Comparison of ENCODE assay signal across 2 cellular contexts in the genomic region with DNA sequence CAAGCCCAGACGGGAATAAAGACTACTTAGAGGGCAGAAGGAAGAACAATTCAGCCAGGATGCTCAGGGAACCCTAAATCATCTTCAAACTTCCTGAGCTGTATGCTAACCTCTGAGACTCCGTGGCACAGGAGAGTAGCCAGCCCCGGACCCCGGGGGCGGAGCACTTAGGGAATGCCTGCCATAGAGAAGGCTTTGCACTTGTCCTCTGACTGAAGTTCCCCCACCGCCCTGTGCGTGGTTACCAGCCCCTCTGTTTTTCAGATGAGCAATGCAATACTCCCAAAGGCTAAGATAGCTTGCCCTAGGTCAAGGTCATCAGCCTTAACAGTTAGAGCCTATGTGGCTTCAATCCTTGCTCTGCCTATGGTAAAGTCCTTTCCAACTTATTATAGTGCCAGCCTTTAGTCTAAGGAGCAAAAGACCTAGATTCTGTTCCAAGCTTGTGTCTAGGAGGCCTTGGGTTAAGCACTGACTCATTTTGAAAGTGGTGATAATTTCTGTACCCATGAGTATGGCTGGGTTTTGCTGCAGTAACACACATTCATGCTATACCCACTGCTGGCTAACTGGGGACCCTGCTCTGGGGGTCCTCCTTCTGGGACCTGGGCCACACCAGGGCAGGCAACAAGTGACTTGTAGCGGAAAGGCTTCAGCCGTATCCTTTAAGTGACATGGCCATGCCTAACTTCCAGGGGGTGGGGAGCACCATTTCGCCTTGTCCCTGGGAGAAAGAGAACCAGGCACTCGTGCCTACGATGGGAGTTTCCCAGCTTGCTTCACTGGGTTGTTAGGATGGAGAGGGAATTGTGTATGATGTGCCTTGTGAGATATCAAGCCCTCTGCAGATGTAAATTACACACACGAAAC.
TF ChIP-seq lines count a peak whose summit lies in the region.

No MANE protein-coding gene starts in this region.

TF ChIP-seq in SK-N-SH, 30 proteins besides CTCF, POLR2A, EP300 and RAD21:
- TF ChIP-seq, protein P1, sequence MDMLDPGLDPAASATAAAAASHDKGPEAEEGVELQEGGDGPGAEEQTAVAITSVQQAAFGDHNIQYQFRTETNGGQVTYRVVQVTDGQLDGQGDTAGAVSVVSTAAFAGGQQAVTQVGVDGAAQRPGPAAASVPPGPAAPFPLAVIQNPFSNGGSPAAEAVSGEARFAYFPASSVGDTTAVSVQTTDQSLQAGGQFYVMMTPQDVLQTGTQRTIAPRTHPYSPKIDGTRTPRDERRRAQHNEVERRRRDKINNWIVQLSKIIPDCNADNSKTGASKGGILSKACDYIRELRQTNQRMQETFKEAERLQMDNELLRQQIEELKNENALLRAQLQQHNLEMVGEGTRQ (IDR thresholded peaks at IDR 0.05; ENCODE audit: borderline replicate concordance, low read depth, low read length), result no peak
- TF ChIP-seq RXRA (IDR thresholded peaks at IDR 0.05; ENCODE audit: borderline replicate concordance, low read depth), result no peak
- TF ChIP-seq SIN3A (IDR thresholded peaks at IDR 0.05; ENCODE audit: borderline replicate concordance, low read depth, low read length), result no peak
- no peak for TF ChIP-seq MXI1 (IDR thresholded peaks at IDR 0.05; ENCODE audit: low read depth, low read length)
- TF ChIP-seq MEF2A (IDR thresholded peaks at IDR 0.05; ENCODE audit: borderline replicate concordance, low read depth), result no peak
- TF ChIP-seq FOSL2 (IDR thresholded peaks at IDR 0.05; ENCODE audit: borderline replicate concordance, low read depth), result no peak
TF ChIP-seq in SK-N-SH: peak in this region for 0.

TF ChIP-seq in SK-N-SH treated with all-trans-retinoic acid at 6 μM for 48 hours, 23 proteins besides CTCF, POLR2A, EP300 and RAD21 (continued from another document):
- TF ChIP-seq, protein P2, sequence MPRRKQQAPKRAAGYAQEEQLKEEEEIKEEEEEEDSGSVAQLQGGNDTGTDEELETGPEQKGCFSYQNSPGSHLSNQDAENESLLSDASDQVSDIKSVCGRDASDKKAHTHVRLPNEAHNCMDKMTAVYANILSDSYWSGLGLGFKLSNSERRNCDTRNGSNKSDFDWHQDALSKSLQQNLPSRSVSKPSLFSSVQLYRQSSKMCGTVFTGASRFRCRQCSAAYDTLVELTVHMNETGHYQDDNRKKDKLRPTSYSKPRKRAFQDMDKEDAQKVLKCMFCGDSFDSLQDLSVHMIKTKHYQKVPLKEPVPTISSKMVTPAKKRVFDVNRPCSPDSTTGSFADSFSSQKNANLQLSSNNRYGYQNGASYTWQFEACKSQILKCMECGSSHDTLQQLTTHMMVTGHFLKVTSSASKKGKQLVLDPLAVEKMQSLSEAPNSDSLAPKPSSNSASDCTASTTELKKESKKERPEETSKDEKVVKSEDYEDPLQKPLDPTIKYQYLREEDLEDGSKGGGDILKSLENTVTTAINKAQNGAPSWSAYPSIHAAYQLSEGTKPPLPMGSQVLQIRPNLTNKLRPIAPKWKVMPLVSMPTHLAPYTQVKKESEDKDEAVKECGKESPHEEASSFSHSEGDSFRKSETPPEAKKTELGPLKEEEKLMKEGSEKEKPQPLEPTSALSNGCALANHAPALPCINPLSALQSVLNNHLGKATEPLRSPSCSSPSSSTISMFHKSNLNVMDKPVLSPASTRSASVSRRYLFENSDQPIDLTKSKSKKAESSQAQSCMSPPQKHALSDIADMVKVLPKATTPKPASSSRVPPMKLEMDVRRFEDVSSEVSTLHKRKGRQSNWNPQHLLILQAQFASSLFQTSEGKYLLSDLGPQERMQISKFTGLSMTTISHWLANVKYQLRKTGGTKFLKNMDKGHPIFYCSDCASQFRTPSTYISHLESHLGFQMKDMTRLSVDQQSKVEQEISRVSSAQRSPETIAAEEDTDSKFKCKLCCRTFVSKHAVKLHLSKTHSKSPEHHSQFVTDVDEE (CRISPR knock-in tag; IDR thresholded peaks at IDR 0.05), result no peak
- TF ChIP-seq RARB (CRISPR knock-in tag; IDR thresholded peaks at IDR 0.05) (no peak), PPARA (CRISPR knock-in tag; IDR thresholded peaks at IDR 0.05; ENCODE audit: borderline replicate concordance) (no peak), PATZ1 (CRISPR knock-in tag; IDR thresholded peaks at IDR 0.05; ENCODE audit: borderline replicate concordance) (no peak), ISL1 (CRISPR knock-in tag; IDR thresholded peaks at IDR 0.05) (no peak), ZNF565 (CRISPR knock-in tag; conservative IDR thresholded peaks at IDR 0.05; ENCODE audit: low read depth) (no peak), ZNF70 (CRISPR knock-in tag; IDR thresholded peaks at IDR 0.05) (no peak), SNAI2 (CRISPR knock-in tag; IDR thresholded peaks at IDR 0.05) (no peak), OSR1 (CRISPR knock-in tag; IDR thresholded peaks at IDR 0.05) (no peak), ZFP3 (CRISPR knock-in tag; IDR thresholded peaks at IDR 0.05) (no peak), ARNTL (CRISPR knock-in tag; IDR thresholded peaks at IDR 0.05; ENCODE audit: borderline replicate concordance, low read depth) (no peak), POU6F1 (CRISPR knock-in tag; IDR thresholded peaks at IDR 0.05; ENCODE audit: borderline replicate concordance, low read depth) (no peak)
